In genomic region chr1:147336290-147336689, GRCh38 we compare ENCODE assay signal across 1 cellular context.
TF ChIP-seq lines count a peak whose summit lies in the region.

No MANE protein-coding gene starts in this region.

TF ChIP-seq in WTC11, 78 proteins besides CTCF, POLR2A, EP300 and RAD21 (continued from another document):
- TF ChIP-seq ATF6 (CRISPR knock-in tag; IDR thresholded peaks at IDR 0.05): no peak
- no peak for TF ChIP-seq ZNF317 (CRISPR knock-in tag; IDR thresholded peaks at IDR 0.05; ENCODE audit: borderline replicate concordance, low read depth)
- no peak for TF ChIP-seq ZNF232 (CRISPR knock-in tag; IDR thresholded peaks at IDR 0.05)
- no peak for TF ChIP-seq STAT6 (CRISPR knock-in tag; conservative IDR thresholded peaks at IDR 0.05; ENCODE audit: low read depth)
